ENCODE assay signal across 8 cellular contexts in genomic region chr5:179822059-179822432, GRCh38. TPM values are rescaled to one million over a fixed set of nuclear protein-coding genes. Genes with fewer than 3 reads are reported as not detected.
DNase-seq lines count a peak whose midpoint lies in the region; ATAC-seq and TF ChIP-seq lines count a peak whose summit lies in the region.

No MANE protein-coding gene starts in this region.

- peaks cover 3% of the 10 kb centered on the region; the same call in 1 of the 2 replicates for H3K4me1 ChIP-seq in H9 (ENCODE audit: insufficient read depth, low read length)
- H3K4me1 ChIP-seq in gastroesophageal sphincter: peaks cover 5 to 86% (median 51%) of the 10 kb centered on the region in 3 donors
- H3K4me1 ChIP-seq in skeletal muscle satellite cell (ENCODE audit: control insufficient read depth, insufficient read depth, low read length): peaks cover 60% of the 10 kb centered on the region

- H3K36me3 ChIP-seq in gastroesophageal sphincter (peaks cover 0 to 48% of the 10 kb centered on the region in 2 donors), skeletal muscle satellite cell (ENCODE audit: insufficient read depth, low read length) (peaks cover 50% of the 10 kb centered on the region)

- H3K27ac ChIP-seq in H9 (ENCODE audit: insufficient read length, low read depth, low read length) (no peak overlapping the region), gastroesophageal sphincter (peak overlapping the region in 3 of 4 donors; percentile 97 to 100 (median 99))

- H3K9me3 ChIP-seq in H9 (ENCODE audit: control insufficient read depth, low read depth, low read length): no peaks in the 10 kb centered on the region
- H3K9me3 ChIP-seq in gastroesophageal sphincter: no peaks in the 10 kb centered on the region
- H3K9me3 ChIP-seq in skeletal muscle satellite cell (replicated peaks; ENCODE audit: low read length): no peaks in the 10 kb centered on the region

- H3K27ac Mint-ChIP-seq in H9: no peak overlapping the region; a peak in 1 of 7 replicates
- no peak overlapping the region; the same call in 1 of the 2 replicates for H3K27ac Mint-ChIP-seq in WTC11

- no peak overlapping the region for H4K5ac ChIP-seq in H9 (ENCODE audit: insufficient read length, low read depth, low read length)

- no peak overlapping the region for H3K14ac ChIP-seq in H9 (ENCODE audit: insufficient read depth, low read length)

- peaks cover 9% of the 10 kb centered on the region; the same call in 1 of the 2 replicates for H3K79me2 ChIP-seq in H9 (ENCODE audit: insufficient read depth, low read length)

- CTCF ChIA-PET in WTC11 (lab: Charles Lee): interaction anchor here (0.5 to 1.6 kb wide), 3 partner anchors 11 to 77 kb away, joined by 3 to 10 read pairs (median 4); no protein-coding TSS in a partner anchor

- TF ChIP-seq POLR2A in gastroesophageal sphincter (IDR thresholded peaks at IDR 0.05): no peak

- H3K23me2 ChIP-seq in H9 (ENCODE audit: insufficient read length, low read depth, low read length, poor library complexity, severe bottlenecking): peaks cover 8% of the 10 kb centered on the region

- H3K9me3 Mint-ChIP-seq in H9 (no peaks in the 10 kb centered on the region; a peak in 1 of 5 replicates), WTC11 (no peaks in the 10 kb centered on the region)

- H3K4me3 ChIP-seq in gastroesophageal sphincter (peak overlapping the region; percentile 74 to 81), skeletal muscle satellite cell (ENCODE audit: low read length) (peak overlapping the region; percentile 76)

- no peak overlapping the region for H3K4ac ChIP-seq in H9 (ENCODE audit: low read depth, low read length)

- H4K91ac ChIP-seq in H9 (ENCODE audit: insufficient read length, low read depth, low read length): no peak overlapping the region

- WGBS in H9 (ENCODE audit: extremely low coverage, insufficient read length, low lambda C conversion rate): no CpG with 5 or more reads among the region's 3 CpGs
- WGBS in gastroesophageal sphincter (ENCODE audit: low coverage in 1 of 2), 2 donors: 26 to 56% methylated on average over 3 of the region's 3 CpGs

- H3K27me3 ChIP-seq in H9 (ENCODE audit: insufficient read depth, low read length) (no peaks in the 10 kb centered on the region), gastroesophageal sphincter (no peaks in the 10 kb centered on the region), skeletal muscle satellite cell (ENCODE audit: control insufficient read depth, insufficient read depth, low read length) (no peaks in the 10 kb centered on the region)

- DNase-seq in H9: no peak
- no peak for DNase-seq in WTC11 (ENCODE audit: low spot score)
- no peak for DNase-seq in NCI-H226
- no peak for DNase-seq in NCI-H128 (lab: John Stamatoyannopoulos, UW; ENCODE audit: unreplicated experiment)

- no peak overlapping the region for H2AK5ac ChIP-seq in H9 (ENCODE audit: insufficient read length, low read length)

- no peak overlapping the region for H3K23ac ChIP-seq in H9 (ENCODE audit: insufficient read length, low read depth, low read length)

- no peak overlapping the region for H3K18ac ChIP-seq in H9 (ENCODE audit: insufficient read length, low read depth, low read length)

- H3K36me3 Mint-ChIP-seq in H9 (ENCODE audit: insufficient read depth in 1 of 3, low read depth in 3 of 3): peaks cover 27 to 44% (median 42%) of the 10 kb centered on the region in 3 experiments
- H3K36me3 Mint-ChIP-seq in WTC11: peaks cover 38% of the 10 kb centered on the region

- no peak for ATAC-seq in WTC11
- no peak for ATAC-seq in gastroesophageal sphincter
- no peak for ATAC-seq in HG03432 (IDR thresholded peaks at IDR 0.05; ENCODE audit: unreplicated experiment)
- ATAC-seq in GM19452 (IDR thresholded peaks at IDR 0.05; ENCODE audit: unreplicated experiment): no peak

- TF ChIP-seq CTCF in H9 (conservative IDR thresholded peaks at IDR 0.05): no peak
- TF ChIP-seq CTCF in WTC11 (IDR thresholded peaks at IDR 0.05): no peak
- no peak for TF ChIP-seq CTCF in gastroesophageal sphincter (IDR thresholded peaks at IDR 0.05)

- TF ChIP-seq EP300 in gastroesophageal sphincter (IDR thresholded peaks at IDR 0.05): no peak

- H3K9ac ChIP-seq in H9 (ENCODE audit: extremely low read depth, insufficient read length, low read length): peak overlapping the region; percentile 6
- H3K9ac ChIP-seq in skeletal muscle satellite cell (ENCODE audit: low read depth, low read length): peak overlapping the region; percentile 96

- no peaks in the 10 kb centered on the region for H4K20me1 ChIP-seq in H9 (ENCODE audit: control insufficient read depth, insufficient read depth, insufficient read length)

- no peak overlapping the region for H4K8ac ChIP-seq in H9 (replicated peaks; ENCODE audit: insufficient read length, low read depth, low read length)

- H2BK120ac ChIP-seq in H9 (ENCODE audit: low read depth, low read length, poor library complexity, severe bottlenecking): no peak overlapping the region

- peaks cover 10% of the 10 kb centered on the region for H3K79me1 ChIP-seq in H9 (ENCODE audit: insufficient read depth, low read depth, low read length, poor library complexity, severe bottlenecking)

- H3K56ac ChIP-seq in H9 (ENCODE audit: insufficient read length, low read depth, low read length): no peak overlapping the region

- POLR2A ChIA-PET in WTC11 (lab: Charles Lee): no interaction called here

- H3K4me3 Mint-ChIP-seq in H9: peak overlapping the region; percentile 88 to 93
- peak overlapping the region; percentile 87 for H3K4me3 Mint-ChIP-seq in WTC11

- no peak overlapping the region for H2BK20ac ChIP-seq in H9 (ENCODE audit: low read depth, low read length, poor library complexity, severe bottlenecking)

- peaks cover 6% of the 10 kb centered on the region for H3K27me3 Mint-ChIP-seq in H9 (ENCODE audit: low read depth)
- peaks cover 11% of the 10 kb centered on the region for H3K27me3 Mint-ChIP-seq in WTC11 (ENCODE audit: low read depth)

- H2BK12ac ChIP-seq in H9 (ENCODE audit: insufficient read length, low read depth, low read length): no peak overlapping the region

- H2AFZ ChIP-seq in H9 (ENCODE audit: low read length): no peak overlapping the region

- no peak overlapping the region for H2BK5ac ChIP-seq in H9 (ENCODE audit: insufficient read length, low read length)

- no peak overlapping the region for H2BK15ac ChIP-seq in H9 (ENCODE audit: low read depth, low read length)

- H3K4me1 Mint-ChIP-seq in H9 (peaks cover 33 to 36% of the 10 kb centered on the region in 2 experiments), WTC11 (peaks cover 33% of the 10 kb centered on the region)

- no peak overlapping the region for H3T11ph ChIP-seq in H9 (ENCODE audit: low read length)

- peak overlapping the region; percentile 79 for H3K4me2 ChIP-seq in H9 (ENCODE audit: insufficient read depth, insufficient read length, low read length)
- H3K4me2 ChIP-seq in skeletal muscle satellite cell (ENCODE audit: low read length): peak overlapping the region; percentile 87

TF ChIP-seq in WTC11, 78 proteins besides CTCF, POLR2A, EP300 and RAD21:
- TF ChIP-seq ESRRA (CRISPR knock-in tag; IDR thresholded peaks at IDR 0.05; ENCODE audit: borderline replicate concordance) (no peak), HMGA2 (CRISPR knock-in tag; IDR thresholded peaks at IDR 0.05) (no peak), PRDM15 (CRISPR knock-in tag; IDR thresholded peaks at IDR 0.05) (no peak), MYBL2 (CRISPR knock-in tag; IDR thresholded peaks at IDR 0.05) (no peak), ZMAT4 (CRISPR knock-in tag; IDR thresholded peaks at IDR 0.05) (no peak)

RNA-seq across cellular contexts. Expression of gene SQSTM1, which starts 1.3 kb away (rescaled TPM):
- total RNA-seq in H9 (2021) (144 and 147 TPM in 2 replicates), WTC11 (2021) (78.5 to 95.2 TPM (median 86.5 TPM) in 3 replicates), gastroesophageal sphincter (100 to 1,000 TPM; 305 to 485 (median 408) TPM)
- 416 and 1,062 TPM in 2 replicates for total RNA-seq in skeletal muscle satellite cell (2012; rRNA removed)

RNA-seq across cellular contexts. Expression of gene MGAT4B, which starts 15.4 kb away (rescaled TPM):
- 140 and 147 TPM in 2 replicates for total RNA-seq in H9 (2021)
- total RNA-seq in WTC11 (2021): 127 to 151 TPM (median 135 TPM) in 3 replicates
- 10 to 100 TPM; 42.5 to 58.5 (median 47.2) TPM for total RNA-seq in gastroesophageal sphincter
- total RNA-seq in skeletal muscle satellite cell (2012; rRNA removed): 141 and 148 TPM in 2 replicates

RNA-seq across cellular contexts. Expression of gene LTC4S, which starts 28.3 kb away (rescaled TPM):
- total RNA-seq in H9 (2021) (3.7 and 4.5 TPM in 2 replicates), WTC11 (2021) (2.6 to 4.5 TPM (median 3.0 TPM) in 3 replicates), gastroesophageal sphincter (1 to 10 TPM in 3 of 4 donors, not detected in 1; 7.5 to 8.8 (median 8.2) TPM)
- not detected in 2 replicates for total RNA-seq in skeletal muscle satellite cell (2012; rRNA removed)

RNA-seq across cellular contexts. Expression of gene MRNIP, which starts 36.6 kb away (rescaled TPM):
- total RNA-seq in H9 (2021): 30.4 and 31.1 TPM in 2 replicates
- 35.2 to 42.0 TPM (median 36.7 TPM) in 3 replicates for total RNA-seq in WTC11 (2021)
- 10 to 100 TPM; 17.9 to 50.6 (median 34.3) TPM for total RNA-seq in gastroesophageal sphincter
- total RNA-seq in skeletal muscle satellite cell (2012; rRNA removed): 9.1 and 11.1 TPM in 2 replicates
